Comparison of ENCODE assay signal across 17 cellular contexts in the genomic region with DNA sequence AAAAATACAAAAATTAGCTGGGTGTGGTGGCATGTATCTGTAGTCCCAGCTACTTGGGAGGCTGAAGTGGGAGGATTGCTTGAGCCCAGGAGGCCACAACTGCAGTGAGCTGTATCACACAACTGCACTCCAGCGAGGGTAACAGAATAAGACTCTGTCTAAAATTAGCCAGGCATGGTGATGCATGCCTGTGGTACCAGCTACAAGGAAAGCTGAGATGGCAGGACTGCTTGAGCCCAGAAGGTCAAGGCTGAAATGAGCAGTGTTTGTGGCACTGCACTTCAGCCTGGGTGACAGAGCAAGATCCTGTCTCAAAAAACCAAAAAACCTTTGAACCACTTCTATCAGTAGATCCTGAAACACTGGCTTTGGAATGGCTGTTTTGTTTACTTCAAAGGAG. TPM values are rescaled to one million over a fixed set of nuclear protein-coding genes. Genes with fewer than 3 reads are reported as not detected.
DNase-seq lines count a peak whose midpoint lies in the region; ATAC-seq and TF ChIP-seq lines count a peak whose summit lies in the region.
"Had no signal": no experiment of that assay in that cellular context is flagged by ENCODE, and none has a peak within 500 bp of the region (broad histone marks: within the 10 kb centered on the region; RNA-seq: fewer than 3 reads in every experiment).

No MANE protein-coding gene starts in this region.

- 36 to 79% (median 52%) methylated on average over 1 of the region's 1 CpG for WGBS in adrenal gland, 4 donors

- H3K27me3 Mint-ChIP-seq in activated T-cell treated with anti-CD3 and anti-CD28 coated beads, Interleukin-2, amount 50 U/mL, for 72 hours (ENCODE audit: low read depth): no peaks in the 10 kb centered on the region
- H3K27me3 Mint-ChIP-seq: CD4-positive, alpha-beta memory T cell had no signal

- peak overlapping the region in 1 of 5 donors; percentile 53 for H3K27ac ChIP-seq in adrenal gland
- H3K27ac ChIP-seq in gastrocnemius medialis: peak overlapping the region; percentile 39 to 75 (median 58)
- H3K27ac ChIP-seq: 22Rv1, A549, C4-2B, GM23248 had no signal

- in situ Hi-C loops in gastrocnemius medialis (cut with MboI; ENCODE audit: low sequenced_read_pairs in 4 of 4): no loop called here

- no peak for TF ChIP-seq CTCF in adrenal gland (IDR thresholded peaks at IDR 0.05)
- TF ChIP-seq CTCF in gastrocnemius medialis (IDR thresholded peaks at IDR 0.05 in 4 of 5, conservative IDR thresholded peaks at IDR 0.05 in 1 of 5): no peak

- DNase-seq in activated T-cell treated with anti-CD3 and anti-CD28 coated beads, Interleukin-2, amount 50 U/mL, for 72 hours: no peak
- DNase-seq in activated T-cell treated with anti-CD3 and anti-CD28 coated beads, Interleukin-2, amount 50 U/mL, for 48 hours: no peak
- DNase-seq in adrenal gland (peak in 5 of 7 donors; percentile 45 to 60 (median 51)), gastrocnemius medialis (peak; percentile 9 to 70), foreskin melanocyte (no peak)
- DNase-seq: AML-193; CD4-positive, alpha-beta memory T cell; DMS153; DMS79; GDM1; GM23248 had no signal

- H3K9me3 Mint-ChIP-seq in activated T-cell treated with anti-CD3 and anti-CD28 coated beads, Interleukin-2, amount 50 U/mL, for 72 hours: no peaks in the 10 kb centered on the region
- H3K9me3 Mint-ChIP-seq: CD4-positive, alpha-beta memory T cell had no signal

- intact Hi-C loops in adrenal gland (cut with DNase I) (loop anchor here in 1 of 2 donors (10.0 kb wide), 1 partner anchor 125 kb away; no protein-coding TSS in a partner anchor), gastrocnemius medialis (cut with DNase I; ENCODE audit: low total_unique reads) (no loop called here)

- TF ChIP-seq POLR2A in adrenal gland (IDR thresholded peaks at IDR 0.05): no peak
- TF ChIP-seq POLR2A in gastrocnemius medialis (IDR thresholded peaks at IDR 0.05): no peak
- no peak for TF ChIP-seq POLR2A in GM18505 (IDR thresholded peaks at IDR 0.05; ENCODE audit: borderline replicate concordance, extremely low read depth, insufficient read depth, insufficient read length)

- peaks cover 15 to 47% of the 10 kb centered on the region in 2 donors for H3K36me3 Mint-ChIP-seq in activated T-cell treated with anti-CD3 and anti-CD28 coated beads, Interleukin-2, amount 50 U/mL, for 72 hours (ENCODE audit: insufficient read depth in 2 of 2)

- H3K4me1 ChIP-seq in adrenal gland (replicated peaks in 1 of 2) (no peaks in the 10 kb centered on the region), gastrocnemius medialis (peaks cover 4 to 18% of the 10 kb centered on the region in 2 donors)
- H3K4me1 ChIP-seq: A549, HAP-1 had no signal

- peaks cover 0 to 97% of the 10 kb centered on the region in 2 donors for H3K36me3 ChIP-seq in adrenal gland (replicated peaks in 1 of 2)
- peaks cover 2 to 79% of the 10 kb centered on the region in 2 donors for H3K36me3 ChIP-seq in gastrocnemius medialis

- peak overlapping the region; percentile 42 for H3K27ac Mint-ChIP-seq in activated T-cell treated with anti-CD3 and anti-CD28 coated beads, Interleukin-2, amount 50 U/mL, for 72 hours

- H3K27me3 ChIP-seq in adrenal gland (no peaks in the 10 kb centered on the region), gastrocnemius medialis (no peaks in the 10 kb centered on the region)

- no peak overlapping the region for H3K4me3 ChIP-seq in adrenal gland
- no peak overlapping the region for H3K4me3 ChIP-seq in gastrocnemius medialis
- H3K4me3 ChIP-seq: A549, GM23248, HAP-1 had no signal

- peaks cover 11% of the 10 kb centered on the region for H3K4me1 Mint-ChIP-seq in activated T-cell treated with anti-CD3 and anti-CD28 coated beads, Interleukin-2, amount 50 U/mL, for 72 hours (ENCODE audit: low read depth)

- ATAC-seq in activated T-cell treated with anti-CD3 and anti-CD28 coated beads, Interleukin-2, amount 50 U/mL, for 72 hours (replicated peaks in 1 of 2): no peak
- ATAC-seq in gastrocnemius medialis (peak; percentile 96 to 98), GM18505 (IDR thresholded peaks at IDR 0.05; ENCODE audit: unreplicated experiment) (no peak), GM19023 (IDR thresholded peaks at IDR 0.05; ENCODE audit: unreplicated experiment) (no peak)
- ATAC-seq: A549 had no signal

- H3K4me3 Mint-ChIP-seq in activated T-cell treated with anti-CD3 and anti-CD28 coated beads, Interleukin-2, amount 50 U/mL, for 72 hours: no peak overlapping the region
- H3K4me3 Mint-ChIP-seq: CD4-positive, alpha-beta memory T cell had no signal

- H3K9me3 ChIP-seq in adrenal gland (replicated peaks in 1 of 3) (no peaks in the 10 kb centered on the region), gastrocnemius medialis (no peaks in the 10 kb centered on the region)
- H3K9me3 ChIP-seq: A549, HAP-1 had no signal

RNA-seq across cellular contexts. Expression of a gene that starts 10.2 kb away (rescaled TPM):
- 100 to 1,000 TPM; 107 to 132 TPM for total RNA-seq in activated T-cell treated with anti-CD3 and anti-CD28 coated beads, Interleukin-2, amount 50 U/mL, for 72 hours
- total RNA-seq in adrenal gland: 100 to 1,000 TPM in 3 of 8 donors, 10 to 100 TPM in 5; 64.1 to 106 (median 92.5) TPM
- 100 to 1,000 TPM in 1 of 3 donors, 10 to 100 TPM in 2; 35.6 to 149 (median 36.6) TPM for polyA plus RNA-seq in adrenal gland
- total RNA-seq in gastrocnemius medialis: 100 to 1,000 TPM; 121 to 158 (median 140) TPM

Comparison
In these comparisons a context has a peak if more than half of its experiments do, and no peak if none do; other contexts are left out.
1. ATAC-seq: peak in gastrocnemius medialis (2 of 2); none in activated T-cell treated with anti-CD3 and anti-CD28 coated beads, Interleukin-2, amount 50 U/mL, for 72 hours (0 of 2), GM18505 (single experiment) and GM19023 (single experiment).
2. DNase-seq: peak in adrenal gland (5 of 7) and gastrocnemius medialis (2 of 2); none in activated T-cell treated with anti-CD3 and anti-CD28 coated beads, Interleukin-2, amount 50 U/mL, for 72 hours (0 of 2), activated T-cell treated with anti-CD3 and anti-CD28 coated beads, Interleukin-2, amount 50 U/mL, for 48 hours (0 of 2) and foreskin melanocyte (single experiment).